ENCODE assay signal across 27 cellular contexts in the genomic region with DNA sequence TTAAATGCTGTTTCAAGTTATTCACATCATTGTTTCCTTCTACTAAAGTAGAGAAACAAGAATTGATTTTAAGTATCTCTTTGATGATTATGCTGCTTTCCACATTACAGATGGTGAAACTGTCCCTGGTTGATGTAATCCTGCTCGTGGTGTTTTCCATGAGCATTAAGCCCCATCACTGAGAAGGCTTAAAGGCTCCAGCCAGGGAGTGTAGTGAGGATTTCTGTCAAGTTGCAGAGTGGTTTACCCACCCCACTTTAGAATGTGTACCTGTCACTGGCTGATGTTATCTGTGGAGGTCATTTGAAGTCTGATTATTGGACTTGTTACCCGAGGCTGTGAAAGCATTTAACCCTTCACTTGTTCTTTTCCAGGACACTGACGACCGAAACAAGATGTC. TPM values are rescaled to one million over a fixed set of nuclear protein-coding genes. Genes with fewer than 3 reads are reported as not detected.
DNase-seq lines count a peak whose midpoint lies in the region; ATAC-seq and TF ChIP-seq lines count a peak whose summit lies in the region.
"Had no signal": no experiment of that assay in that cellular context is flagged by ENCODE, and none has a peak within 500 bp of the region (broad histone marks: within the 10 kb centered on the region; RNA-seq: fewer than 3 reads in every experiment).

No MANE protein-coding gene starts in this region.

- no peaks in the 10 kb centered on the region for H3K27me3 ChIP-seq in AG04450 (ENCODE audit: control insufficient read depth, insufficient read depth, low read length)
- H3K27me3 ChIP-seq in CD8-positive, alpha-beta T cell (ENCODE audit: insufficient read depth, low read length): no peaks in the 10 kb centered on the region
- no peaks in the 10 kb centered on the region for H3K27me3 ChIP-seq in WERI-Rb-1 (ENCODE audit: insufficient read depth, low read depth, severe bottlenecking)
- no peaks in the 10 kb centered on the region for H3K27me3 ChIP-seq in hepatocyte
- no peaks in the 10 kb centered on the region for H3K27me3 ChIP-seq in Peyer's patch
- H3K27me3 ChIP-seq: MG63, SJCRH30, tibial artery had no signal

- CTCF ChIA-PET in AG04450 (lab: Charles Lee): interaction anchor here (1.6 kb wide), 1 partner anchor 18 kb away, joined by 5 read pairs; no protein-coding TSS in a partner anchor
- CTCF ChIA-PET in CD8-positive, alpha-beta T cell (lab: Charles Lee): interaction anchor here (1.2 kb wide), 1 partner anchor 18 kb away, joined by 4 read pairs; no protein-coding TSS in a partner anchor

- H3K27me3 Mint-ChIP-seq in CD8-positive, alpha-beta T cell (ENCODE audit: low read depth): no peaks in the 10 kb centered on the region
- H3K27me3 Mint-ChIP-seq: activated naive CD4-positive, alpha-beta T cell treated with anti-CD3 and anti-CD28 coated beads, Interleukin-2, amount 50 U/mL, for 24 hours; IgD-negative memory B cell had no signal

- H3K36me3 Mint-ChIP-seq in CD8-positive, alpha-beta T cell: peaks cover 87% of the 10 kb centered on the region

- peaks cover 6% of the 10 kb centered on the region for H3K79me2 ChIP-seq in hepatocyte

- no peak for ATAC-seq in CD8-positive, alpha-beta T cell
- ATAC-seq in GM18502 (IDR thresholded peaks at IDR 0.05; ENCODE audit: poor library complexity, unreplicated experiment): no peak
- no peak for ATAC-seq in HG03045 (IDR thresholded peaks at IDR 0.05; ENCODE audit: unreplicated experiment)
- ATAC-seq: Panc1 had no signal

- H3K4me3 ChIP-seq in AG04450 (ENCODE audit: low read depth, low read length) (no peak overlapping the region), WERI-Rb-1 (ENCODE audit: low read depth, low read length) (no peak overlapping the region), hepatocyte (no peak overlapping the region), Peyer's patch (no peak overlapping the region)
- H3K4me3 ChIP-seq in CD8-positive, alpha-beta T cell (ENCODE audit: low read depth, low read length): no peak overlapping the region
- H3K4me3 ChIP-seq: MG63, SJCRH30, tibial artery had no signal

- peak overlapping the region; percentile 21 for H3K27ac ChIP-seq in AG04450 (ENCODE audit: low read depth, low read length)
- no peak overlapping the region for H3K27ac ChIP-seq in CD8-positive, alpha-beta T cell (ENCODE audit: low read depth, low read length)
- peak overlapping the region; percentile 81 for H3K27ac ChIP-seq in WERI-Rb-1
- peak overlapping the region; percentile 64 for H3K27ac ChIP-seq in hepatocyte
- no peak overlapping the region for H3K27ac ChIP-seq in Peyer's patch
- H3K27ac ChIP-seq: HL-60, SJCRH30, tibial artery had no signal

- H3K4me3 Mint-ChIP-seq in CD8-positive, alpha-beta T cell: no peak overlapping the region
- H3K4me3 Mint-ChIP-seq: activated naive CD4-positive, alpha-beta T cell treated with anti-CD3 and anti-CD28 coated beads, Interleukin-2, amount 50 U/mL, for 24 hours; endodermal cell; IgD-negative memory B cell had no signal

- no peaks in the 10 kb centered on the region for H3K9me2 ChIP-seq in hepatocyte (replicated peaks; ENCODE audit: insufficient read depth)

- no peaks in the 10 kb centered on the region for H3K4me1 Mint-ChIP-seq in CD8-positive, alpha-beta T cell (ENCODE audit: low read depth)
- H3K4me1 Mint-ChIP-seq: activated naive CD4-positive, alpha-beta T cell treated with anti-CD3 and anti-CD28 coated beads, Interleukin-2, amount 50 U/mL, for 24 hours; endodermal cell had no signal

- H3K4me1 ChIP-seq in CD8-positive, alpha-beta T cell (ENCODE audit: insufficient read depth, low read length): no peaks in the 10 kb centered on the region
- H3K4me1 ChIP-seq in hepatocyte (ENCODE audit: insufficient read depth): peaks cover 16% of the 10 kb centered on the region
- no peaks in the 10 kb centered on the region for H3K4me1 ChIP-seq in Peyer's patch
- H3K4me1 ChIP-seq: SJCRH30, tibial artery had no signal

- no peaks in the 10 kb centered on the region for H4K20me1 ChIP-seq in hepatocyte (ENCODE audit: insufficient read depth, poor library complexity, severe bottlenecking)

- WGBS in hepatocyte (ENCODE audit: low lambda C conversion rate, missing lambda C conversion rate): 28% methylated on average over 4 of the region's 4 CpGs

- POLR2A ChIA-PET in AG04450 (lab: Yijun Ruan, JAX): no interaction called here
- POLR2A ChIA-PET in CD8-positive, alpha-beta T cell (lab: Charles Lee): no interaction called here

- no peak overlapping the region for H3K4me2 ChIP-seq in hepatocyte

- H2AFZ ChIP-seq in hepatocyte: no peak overlapping the region

- H3K36me3 ChIP-seq in CD8-positive, alpha-beta T cell (ENCODE audit: insufficient read depth, low read length): peaks cover 40% of the 10 kb centered on the region
- H3K36me3 ChIP-seq in WERI-Rb-1 (peaks cover 91% of the 10 kb centered on the region), hepatocyte (replicated peaks; ENCODE audit: insufficient read depth, low read depth) (peaks cover 3% of the 10 kb centered on the region), Peyer's patch (peaks cover 0 to 92% (median 0%) of the 10 kb centered on the region in 3 donors)

- H3K9me3 Mint-ChIP-seq in CD8-positive, alpha-beta T cell: no peaks in the 10 kb centered on the region
- H3K9me3 Mint-ChIP-seq: activated naive CD4-positive, alpha-beta T cell treated with anti-CD3 and anti-CD28 coated beads, Interleukin-2, amount 50 U/mL, for 24 hours; endodermal cell; IgD-negative memory B cell had no signal

- H3K9me3 ChIP-seq in AG04450 (ENCODE audit: control insufficient read depth, insufficient read depth, low read length) (no peaks in the 10 kb centered on the region), WERI-Rb-1 (ENCODE audit: severe bottlenecking) (no peaks in the 10 kb centered on the region), hepatocyte (ENCODE audit: low read depth) (no peaks in the 10 kb centered on the region), Peyer's patch (no peaks in the 10 kb centered on the region)
- no peaks in the 10 kb centered on the region for H3K9me3 ChIP-seq in CD8-positive, alpha-beta T cell (ENCODE audit: low read length)
- H3K9me3 ChIP-seq: MG63, SJCRH30, tibial artery had no signal

- H3K27ac Mint-ChIP-seq in CD8-positive, alpha-beta T cell: peak overlapping the region; percentile 49
- H3K27ac Mint-ChIP-seq: activated naive CD4-positive, alpha-beta T cell treated with anti-CD3 and anti-CD28 coated beads, Interleukin-2, amount 50 U/mL, for 24 hours; endodermal cell had no signal

- TF ChIP-seq CTCF in AG04450 (IDR thresholded peaks at IDR 0.05; ENCODE audit: low read depth, low read length): no peak
- no peak for TF ChIP-seq CTCF in CD8-positive, alpha-beta T cell (IDR thresholded peaks at IDR 0.05)
- TF ChIP-seq CTCF in WERI-Rb-1 (IDR thresholded peaks at IDR 0.05; ENCODE audit: low read depth, low read length): no peak
- no peak for TF ChIP-seq CTCF in hepatocyte (IDR thresholded peaks at IDR 0.05; ENCODE audit: poor library complexity)
- TF ChIP-seq CTCF in Peyer's patch (IDR thresholded peaks at IDR 0.05): no peak

- DNase-seq in AG04450 (ENCODE audit: low read depth, low spot score) (no peak), WERI-Rb-1 (peak; percentile 94), hepatocyte (ENCODE audit: low spot score) (no peak), Peyer's patch (no peak)
- DNase-seq in CD8-positive, alpha-beta T cell: no peak
- DNase-seq: activated CD4-positive, alpha-beta T cell treated with anti-CD3 and anti-CD28 coated beads for 4 hours; activated CD8-positive, alpha-beta memory T cell treated with anti-CD3 and anti-CD28 coated beads, Interleukin-2, amount 50 U/mL, for 4 hours; endodermal cell; kidney glomerular epithelial cell; mammary epithelial cell; MG63; NCI-H1417; NCI-H2107; NCI-H510A treated with DMSO at 0.1 percent for 48 hours; nucleus accumbens; SJCRH30; stimulated activated CD4-positive, alpha-beta T cell treated with anti-CD3 and anti-CD28 coated beads, Interleukin-4, amount 100 ng/mL, for 1 hour; stimulated activated naive CD4-positive, alpha-beta T cell treated with Interleukin-2 at 50 U/mL for 16 hours; tibial artery had no signal

- TF ChIP-seq POLR2A in Peyer's patch (IDR thresholded peaks at IDR 0.05): no peak

- intact Hi-C loops in CD8-positive, alpha-beta T cell (cut with DNase I, micrococcal nuclease): loop anchor here in 1 of 2 experiments (2.0 kb wide), 1 partner anchor 17 kb away; no protein-coding TSS in a partner anchor

RNA-seq across cellular contexts. Expression of gene CERS2, which starts 12.9 kb away (rescaled TPM):
- 193 and 217 TPM in 2 replicates for polyA plus RNA-seq in AG04450 (2011; rRNA removed)
- polyA minus RNA-seq in AG04450 (2011; rRNA and poly(A)+ RNA removed): 170 TPM in 2 replicates
- 10 to 100 TPM; 74.5 to 75.5 TPM for total RNA-seq in CD8-positive, alpha-beta T cell
- total RNA-seq in hepatocyte: 267 and 268 TPM in 2 replicates
- polyA plus RNA-seq in hepatocyte: 210 and 277 TPM in 2 replicates
- 100 to 1,000 TPM in 3 of 4 donors, 10 to 100 TPM in 1; 48.7 to 212 (median 156) TPM for total RNA-seq in Peyer's patch

RNA-seq across cellular contexts. Expression of gene ANXA9, which starts 20.3 kb away (rescaled TPM):
- polyA plus RNA-seq in AG04450 (2011; rRNA removed) (0.10 and 0.21 TPM in 2 replicates), hepatocyte (8.8 and 9.0 TPM in 2 replicates)
- polyA minus RNA-seq in AG04450 (2011; rRNA and poly(A)+ RNA removed): 0.09 and 0.17 TPM in 2 replicates
- under 1 TPM in 1 of 2 experiments, not detected in 1; 0.16 TPM for total RNA-seq in CD8-positive, alpha-beta T cell
- total RNA-seq in hepatocyte (7.5 and 7.9 TPM in 2 replicates), Peyer's patch (1 to 10 TPM in 1 of 4 donors, under 1 TPM in 1, not detected in 2; 0.67 to 1.7 TPM)
- total RNA-seq: Daoy; endodermal cell; SJCRH30; T-helper 1 cell treated with Interleukin-12 subunit alpha and Interleukin-12 subunit beta and Interleukin-4 antibody, amounts not matched to agents 30 ng/mL and 1 ng/mL, for 36 hours had no signal

RNA-seq across cellular contexts. Expression of gene SETDB1, which starts 35.6 kb away (rescaled TPM):
- polyA plus RNA-seq in AG04450 (2011; rRNA removed) (30.8 and 35.5 TPM in 2 replicates), hepatocyte (10.7 and 12.9 TPM in 2 replicates)
- polyA minus RNA-seq in AG04450 (2011; rRNA and poly(A)+ RNA removed): 50.6 and 53.9 TPM in 2 replicates
- total RNA-seq in CD8-positive, alpha-beta T cell: 10 to 100 TPM; 44.1 to 47.4 TPM
- total RNA-seq in hepatocyte (33.7 and 41.4 TPM in 2 replicates), Peyer's patch (100 to 1,000 TPM in 1 of 4 donors, 10 to 100 TPM in 3; 28.2 to 106 (median 61.5) TPM)

RNA-seq across cellular contexts. Expression of gene MINDY1, which starts 44.9 kb away (rescaled TPM):
- polyA plus RNA-seq in AG04450 (2011; rRNA removed) (12.8 and 18.0 TPM in 2 replicates), hepatocyte (5.8 and 7.6 TPM in 2 replicates)
- 21.5 and 29.3 TPM in 2 replicates for polyA minus RNA-seq in AG04450 (2011; rRNA and poly(A)+ RNA removed)
- total RNA-seq in CD8-positive, alpha-beta T cell: 1 to 10 TPM; 2.2 to 2.4 TPM
- total RNA-seq in hepatocyte (15.9 and 18.5 TPM in 2 replicates), Peyer's patch (10 to 100 TPM; 37.1 to 76.4 (median 57.4) TPM)

RNA-seq across cellular contexts. Expression of gene PRUNE1, which starts 46.5 kb away (rescaled TPM):
- polyA plus RNA-seq in AG04450 (2011; rRNA removed) (18.3 and 21.7 TPM in 2 replicates), hepatocyte (15.1 and 21.6 TPM in 2 replicates)
- 17.9 and 20.5 TPM in 2 replicates for polyA minus RNA-seq in AG04450 (2011; rRNA and poly(A)+ RNA removed)
- total RNA-seq in CD8-positive, alpha-beta T cell: 1 to 10 TPM; 8.0 to 9.0 TPM
- total RNA-seq in hepatocyte (20.3 and 26.5 TPM in 2 replicates), Peyer's patch (10 to 100 TPM; 21.7 to 28.1 (median 25.1) TPM)

Comparison
In these comparisons a context has a peak if more than half of its experiments do, and no peak if none do; other contexts are left out.
1. H3K27ac ChIP-seq: peak in AG04450 (single experiment), WERI-Rb-1 (single experiment) and hepatocyte (single experiment); none in CD8-positive, alpha-beta T cell (single experiment) and Peyer's patch (0 of 4).